9 cellular contexts compared by ENCODE assay signal in the genomic region with DNA sequence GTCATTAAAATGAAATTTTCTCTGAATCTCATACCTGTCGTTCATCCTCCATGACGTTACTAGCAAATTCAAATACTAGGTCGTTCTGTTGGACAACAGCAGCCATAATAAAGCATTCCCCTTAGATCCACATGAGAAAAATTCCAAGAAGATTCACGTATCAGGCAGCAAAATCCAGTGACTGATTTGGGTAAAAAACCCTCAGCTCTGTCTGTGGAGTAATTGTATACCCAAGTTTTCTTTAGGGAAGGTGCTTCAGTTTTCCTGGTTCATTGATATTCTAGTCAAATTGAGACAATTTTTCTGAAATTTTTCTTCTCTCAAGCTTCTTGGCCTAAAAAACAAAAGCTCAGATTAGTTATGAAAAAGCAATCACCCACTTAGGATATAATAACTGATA. TPM values are rescaled to one million over a fixed set of nuclear protein-coding genes. Genes with fewer than 3 reads are reported as not detected.
A peak's percentile ranks its signal among the peaks of the same experiment; 100 is the strongest.
DNase-seq lines count a peak whose midpoint lies in the region; ATAC-seq, FAIRE-seq and TF ChIP-seq lines count a peak whose summit lies in the region.
"Had no signal": no experiment of that assay in that cellular context is flagged by ENCODE, and none has a peak within 500 bp of the region (broad histone marks: within the 10 kb centered on the region; RNA-seq: fewer than 3 reads in every experiment).

No MANE protein-coding gene starts in this region.

- ATAC-seq in activated CD8-positive, alpha-beta T cell treated with anti-CD3 and anti-CD28 coated beads for 36 hours, result no peak
- ATAC-seq in HG03565 (IDR thresholded peaks at IDR 0.05; ENCODE audit: unreplicated experiment), result no peak
- ATAC-seq: A549 had no signal

- H3K27ac ChIP-seq in substantia nigra (ENCODE audit: low read depth, low read length, poor library complexity, severe bottlenecking), result peak overlapping the region; percentile 59
- H3K27ac ChIP-seq: A549 had no signal

- intact Hi-C loops in activated CD8-positive, alpha-beta T cell treated with anti-CD3 and anti-CD28 coated beads for 36 hours (cut with micrococcal nuclease), result loop anchor here (2.0 to 5.0 kb wide), 2 partner anchors 37 to 70 kb away; a partner anchor contains a TSS

- H3K27ac Mint-ChIP-seq in activated CD4-positive, alpha-beta T cell treated with anti-CD3 and anti-CD28 coated beads, Interleukin-2, amount 10 ng/mL, durations not matched to agents 7 days and 5 days, result peak overlapping the region; percentile 89
- H3K27ac Mint-ChIP-seq in activated CD8-positive, alpha-beta T cell treated with anti-CD3 and anti-CD28 coated beads for 36 hours, result peak overlapping the region; percentile 92

- POLR2A ChIA-PET in activated CD4-positive, alpha-beta T cell treated with anti-CD3 and anti-CD28 coated beads, Interleukin-2, amount 10 ng/mL, durations not matched to agents 7 days and 5 days (lab: Charles Lee), result interaction anchor here (0.7 to 1.1 kb wide), 2 partner anchors 33 to 36 kb away, joined by 3 to 15 read pairs; no protein-coding TSS in a partner anchor
- POLR2A ChIA-PET in activated CD8-positive, alpha-beta T cell treated with anti-CD3 and anti-CD28 coated beads for 36 hours (lab: Charles Lee), result interaction anchor here (0.6 to 6.8 kb wide), 5 partner anchors 16 to 79 kb away, joined by 3 to 102 read pairs (median 6); a partner anchor contains a TSS

- H3K4me3 Mint-ChIP-seq in activated CD4-positive, alpha-beta T cell treated with anti-CD3 and anti-CD28 coated beads, Interleukin-2, amount 10 ng/mL, durations not matched to agents 7 days and 5 days, result peak overlapping the region; percentile 96
- H3K4me3 Mint-ChIP-seq in activated CD8-positive, alpha-beta T cell treated with anti-CD3 and anti-CD28 coated beads for 36 hours, result peak overlapping the region; percentile 99

- TF ChIP-seq CTCF in activated CD8-positive, alpha-beta T cell treated with anti-CD3 and anti-CD28 coated beads for 36 hours (IDR thresholded peaks at IDR 0.05), result no peak

- CTCF ChIA-PET in activated CD4-positive, alpha-beta T cell treated with anti-CD3 and anti-CD28 coated beads, Interleukin-2, amount 10 ng/mL, durations not matched to agents 7 days and 5 days (lab: Charles Lee), result interaction anchor here (0.7 to 1.4 kb wide), 3 partner anchors 12 to 581 kb away, joined by 3 to 4 read pairs (median 3); no protein-coding TSS in a partner anchor
- CTCF ChIA-PET in activated CD8-positive, alpha-beta T cell treated with anti-CD3 and anti-CD28 coated beads for 36 hours (lab: Charles Lee), result interaction anchor here (0.9 to 2.1 kb wide), 5 partner anchors 27 to 72 kb away, joined by 3 to 8 read pairs (median 4); a partner anchor contains a TSS

- peaks cover 62% of the 10 kb centered on the region for H3K4me1 Mint-ChIP-seq in activated CD4-positive, alpha-beta T cell treated with anti-CD3 and anti-CD28 coated beads, Interleukin-2, amount 10 ng/mL, durations not matched to agents 7 days and 5 days
- peaks cover 50% of the 10 kb centered on the region for H3K4me1 Mint-ChIP-seq in activated CD8-positive, alpha-beta T cell treated with anti-CD3 and anti-CD28 coated beads for 36 hours (ENCODE audit: low read depth)

- H3K36me3 Mint-ChIP-seq in activated CD4-positive, alpha-beta T cell treated with anti-CD3 and anti-CD28 coated beads, Interleukin-2, amount 10 ng/mL, durations not matched to agents 7 days and 5 days (ENCODE audit: low read depth), result peaks cover 46% of the 10 kb centered on the region
- H3K36me3 Mint-ChIP-seq in activated CD8-positive, alpha-beta T cell treated with anti-CD3 and anti-CD28 coated beads for 36 hours (ENCODE audit: low read depth), result peaks cover 45% of the 10 kb centered on the region

- H3K27me3 Mint-ChIP-seq in activated CD4-positive, alpha-beta T cell treated with anti-CD3 and anti-CD28 coated beads, Interleukin-2, amount 10 ng/mL, durations not matched to agents 7 days and 5 days, result no peaks in the 10 kb centered on the region
- H3K27me3 Mint-ChIP-seq in activated CD8-positive, alpha-beta T cell treated with anti-CD3 and anti-CD28 coated beads for 36 hours, result no peaks in the 10 kb centered on the region

- FAIRE-seq in islet of Langerhans (lab: Jason Lieb, UNC), result peak; percentile 27
- FAIRE-seq: A549 had no signal

- no peak for DNase-seq in activated CD4-positive, alpha-beta T cell treated with anti-CD3 and anti-CD28 coated beads, Interleukin-2, amount 10 ng/mL, durations not matched to agents 7 days and 5 days
- no peak for DNase-seq in activated CD4-positive, alpha-beta T cell treated with anti-CD3 and anti-CD28 coated beads for 4 hours
- no peak for DNase-seq in activated CD8-positive, alpha-beta T cell treated with anti-CD3 and anti-CD28 coated beads for 36 hours
- DNase-seq in substantia nigra (lab: John Stamatoyannopoulos, UW) (no peak), NCI-H1417 (lab: John Stamatoyannopoulos, UW) (no peak), DMS153 treated with DMSO at 0.1 percent for 48 hours (lab: John Stamatoyannopoulos, UW; ENCODE audit: unreplicated experiment) (no peak)

- H3K9me3 Mint-ChIP-seq in activated CD4-positive, alpha-beta T cell treated with anti-CD3 and anti-CD28 coated beads, Interleukin-2, amount 10 ng/mL, durations not matched to agents 7 days and 5 days, result no peaks in the 10 kb centered on the region
- no peaks in the 10 kb centered on the region for H3K9me3 Mint-ChIP-seq in activated CD8-positive, alpha-beta T cell treated with anti-CD3 and anti-CD28 coated beads for 36 hours

RNA-seq across cellular contexts. Expression of a gene that starts 37.2 kb away (rescaled TPM):
- total RNA-seq in activated CD4-positive, alpha-beta T cell treated with anti-CD3 and anti-CD28 coated beads, Interleukin-2, amount 10 ng/mL, durations not matched to agents 7 days and 5 days, result 100 to 1,000 TPM; 125 to 149 TPM
- 10 to 100 TPM; 85.2 to 88.2 TPM for total RNA-seq in activated CD8-positive, alpha-beta T cell treated with anti-CD3 and anti-CD28 coated beads for 36 hours
